Comparison of ENCODE assay signal across 8 cellular contexts in genomic region chr16:87487361-87487924, GRCh38. TPM values are rescaled to one million over a fixed set of nuclear protein-coding genes. Genes with fewer than 3 reads are reported as not detected.
DNase-seq lines count a peak whose midpoint lies in the region; ATAC-seq and TF ChIP-seq lines count a peak whose summit lies in the region.

No MANE protein-coding gene starts in this region.

- peaks cover 80% of the 10 kb centered on the region for H3K4me1 Mint-ChIP-seq in activated naive CD8-positive, alpha-beta T cell (ENCODE audit: low read depth)

- peaks cover 5% of the 10 kb centered on the region for H3K36me3 Mint-ChIP-seq in activated naive CD8-positive, alpha-beta T cell

- no peaks in the 10 kb centered on the region for H3K27me3 Mint-ChIP-seq in activated naive CD8-positive, alpha-beta T cell

- peak overlapping the region; percentile 14 for H3K4me3 Mint-ChIP-seq in activated naive CD8-positive, alpha-beta T cell

- no peak for ATAC-seq in HG03439 (IDR thresholded peaks at IDR 0.05; ENCODE audit: unreplicated experiment)
- ATAC-seq in HG03342 (IDR thresholded peaks at IDR 0.05; ENCODE audit: unreplicated experiment): no peak

- H3K4me1 ChIP-seq in HUES64 (ENCODE audit: insufficient read depth, low read length) (peaks cover 20% of the 10 kb centered on the region), iPS-20b (ENCODE audit: insufficient read depth, low read length) (peaks cover 12% of the 10 kb centered on the region; the same call in 1 of the 2 replicates), transverse colon (peaks cover 42 to 85% (median 64%) of the 10 kb centered on the region in 4 donors)

- H3K27ac ChIP-seq in HUES64 (ENCODE audit: low read depth, low read length): no peak overlapping the region
- no peak overlapping the region for H3K27ac ChIP-seq in iPS-20b (ENCODE audit: low read length)
- H3K27ac ChIP-seq in transverse colon: peak overlapping the region; percentile 43 to 74 (median 74)

- H3K9ac ChIP-seq in HUES64 (ENCODE audit: low read depth, low read length): no peak overlapping the region
- H3K9ac ChIP-seq in iPS-20b (ENCODE audit: low read depth, low read length): peak overlapping the region; percentile 12; the same call in 1 of the 2 replicates

- no peak for TF ChIP-seq EP300 in transverse colon (IDR thresholded peaks at IDR 0.05; ENCODE audit: low read depth)

- H3K36me3 ChIP-seq in HUES64 (ENCODE audit: insufficient read depth, low read length) (0 out of 2 replicates have a peak, but pooled peaks cover 3% of the 10 kb centered on the region), iPS-20b (ENCODE audit: insufficient read depth, low read depth, low read length) (peaks cover 6% of the 10 kb centered on the region; the same call in 1 of the 2 replicates), transverse colon (no peaks in the 10 kb centered on the region)

- H3K9me3 ChIP-seq in HUES64 (ENCODE audit: insufficient read depth, low read depth, low read length): no peaks in the 10 kb centered on the region
- H3K9me3 ChIP-seq in iPS-20b (ENCODE audit: insufficient read depth, low read depth, low read length): no peaks in the 10 kb centered on the region
- no peaks in the 10 kb centered on the region for H3K9me3 ChIP-seq in transverse colon

- H3K4me3 ChIP-seq in HUES64 (ENCODE audit: low read length) (peak overlapping the region; percentile 33), iPS-20b (ENCODE audit: low read length) (peak overlapping the region; percentile 52; the same call in 1 of the 2 replicates), transverse colon (peak overlapping the region in 2 of 4 donors; percentile 7 to 36)

- intact Hi-C loops in transverse colon (cut with DNase I; ENCODE audit: low total_unique reads): loop anchor here (1.0 kb wide), 1 partner anchor 24 kb away; no protein-coding TSS in a partner anchor

- H3K27me3 ChIP-seq in HUES64 (ENCODE audit: insufficient read depth, low read length) (peaks cover 11% of the 10 kb centered on the region), iPS-20b (ENCODE audit: insufficient read depth, low read length) (peaks cover 10% of the 10 kb centered on the region; the same call in 1 of the 2 replicates), transverse colon (no peaks in the 10 kb centered on the region)

- no peak for TF ChIP-seq CTCF in transverse colon (IDR thresholded peaks at IDR 0.05)

- 56% methylated on average over 24 of the region's 24 CpGs for WGBS in HUES64
- 14 to 39% methylated on average over 13 to 24 of the region's 24 CpGs for WGBS in transverse colon (ENCODE audit: low coverage in 1 of 2), 2 donors

- peak overlapping the region; percentile 22 for H3K27ac Mint-ChIP-seq in activated naive CD8-positive, alpha-beta T cell

- DNase-seq in AML-193 (lab: John Stamatoyannopoulos, UW) (peak; percentile 26 to 34), transverse colon (peak; percentile 85), ureter (ENCODE audit: low spot score) (no peak)

- in situ Hi-C loops in transverse colon (cut with MboI; ENCODE audit: low pct_ligation_motif_present in 1 of 4, low pct_unique_long_range_greater_than_20kb in 1 of 4, low sequenced_read_pairs in 3 of 4): no loop called here

- no peak for TF ChIP-seq POLR2A in transverse colon (IDR thresholded peaks at IDR 0.05)

- H3K9me3 Mint-ChIP-seq in activated naive CD8-positive, alpha-beta T cell (ENCODE audit: low read depth): no peaks in the 10 kb centered on the region

RNA-seq across cellular contexts. Expression of gene ZCCHC14, which starts 5.4 kb away (rescaled TPM):
- 16.3 TPM for polyA plus RNA-seq in HUES64 (2013, experiment 1 of 2)
- polyA plus RNA-seq in HUES64 (2013, experiment 2 of 2): 19.3 TPM
- total RNA-seq in transverse colon: 10 to 100 TPM; 27.7 to 56.1 (median 36.7) TPM
- 27.2 TPM for total RNA-seq in ureter

Comparison
In these comparisons a context has a peak if more than half of its experiments do, and no peak if none do; other contexts are left out.
1. H3K27ac ChIP-seq: peak in transverse colon (4 of 4); none in HUES64 (single experiment) and iPS-20b (single experiment).